Comparison of ENCODE assay signal across 9 cellular contexts in the genomic region with DNA sequence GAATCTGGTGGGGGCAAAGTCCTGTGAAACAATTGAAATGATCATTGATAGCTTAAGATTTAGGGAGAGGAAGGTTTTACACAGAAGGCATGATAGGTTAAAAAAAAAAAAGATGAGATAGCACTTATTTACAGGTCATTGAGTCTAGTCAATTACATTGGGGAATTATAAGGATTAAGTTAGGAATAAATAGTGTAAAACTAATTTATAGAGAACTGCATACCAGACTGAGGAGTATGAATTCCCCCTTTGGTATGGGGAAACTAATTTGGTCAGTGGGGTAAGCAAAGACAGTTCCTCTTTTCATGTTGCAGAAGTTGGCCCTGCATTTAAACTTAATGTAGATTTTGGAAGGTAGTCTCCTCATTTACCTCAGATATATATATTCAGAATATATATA. TPM values are rescaled to one million over a fixed set of nuclear protein-coding genes. Genes with fewer than 3 reads are reported as not detected.
DNase-seq lines count a peak whose midpoint lies in the region; ATAC-seq, FAIRE-seq and TF ChIP-seq lines count a peak whose summit lies in the region.
"Had no signal": no experiment of that assay in that cellular context is flagged by ENCODE, and none has a peak within 500 bp of the region (broad histone marks: within the 10 kb centered on the region; RNA-seq: fewer than 3 reads in every experiment).

No MANE protein-coding gene starts in this region.

- POLR2A ChIA-PET in T-cell (lab: Charles Lee), result interaction anchor here (0.6 to 1.3 kb wide), 7 partner anchors 9 to 260 kb away, joined by 3 to 9 read pairs (median 4); no protein-coding TSS in a partner anchor

- peaks cover 0 to 58% of the 10 kb centered on the region in 2 donors for H3K4me1 ChIP-seq in right atrium auricular region
- H3K4me1 ChIP-seq in upper lobe of right lung, result peaks cover 15% of the 10 kb centered on the region
- H3K4me1 ChIP-seq in vagina, result peaks cover 71% of the 10 kb centered on the region

- H3K27me3 ChIP-seq in right atrium auricular region (no peaks in the 10 kb centered on the region), upper lobe of right lung (no peaks in the 10 kb centered on the region), vagina (no peaks in the 10 kb centered on the region)

- peak overlapping the region; percentile 60 to 65 for H3K27ac Mint-ChIP-seq in T-cell

- peak overlapping the region in 1 of 2 donors; percentile 9 for H3K27ac ChIP-seq in right atrium auricular region
- H3K27ac ChIP-seq in upper lobe of right lung, result no peak overlapping the region
- H3K27ac ChIP-seq in vagina, result no peak overlapping the region

- no peak for TF ChIP-seq CTCF in right atrium auricular region (IDR thresholded peaks at IDR 0.05)
- TF ChIP-seq CTCF in upper lobe of right lung (IDR thresholded peaks at IDR 0.05), result no peak
- no peak for TF ChIP-seq CTCF in vagina (IDR thresholded peaks at IDR 0.05)

- H3K4me3 ChIP-seq in right atrium auricular region (no peak overlapping the region), upper lobe of right lung (no peak overlapping the region), vagina (no peak overlapping the region)

- H3K27me3 Mint-ChIP-seq in T-cell, result no peaks in the 10 kb centered on the region

- H3K36me3 ChIP-seq in right atrium auricular region (peaks cover 11% of the 10 kb centered on the region), upper lobe of right lung (peaks cover 16% of the 10 kb centered on the region), vagina (peaks cover 0 to 11% of the 10 kb centered on the region in 2 donors)

- peaks cover 71 to 79% (median 74%) of the 10 kb centered on the region in 3 donors for H3K4me1 Mint-ChIP-seq in T-cell

- intact Hi-C loops in left ventricle myocardium superior (cut with micrococcal nuclease), result no loop called here
- intact Hi-C loops in upper lobe of right lung (cut with DNase I), result no loop called here
- intact Hi-C loops in vagina (cut with DNase I), result no loop called here

- H3K36me3 Mint-ChIP-seq in T-cell, result peaks cover 18% of the 10 kb centered on the region

- ATAC-seq in left ventricle myocardium superior, result peak; percentile 19
- peak; percentile 54 for ATAC-seq in HG02981 (IDR thresholded peaks at IDR 0.05; ENCODE audit: unreplicated experiment)
- no peak for ATAC-seq in T-cell (replicated peaks in 1 of 4)
- ATAC-seq in upper lobe of right lung, result peak; percentile 75

- TF ChIP-seq POLR2A in vagina (IDR thresholded peaks at IDR 0.05) (no peak), H54 (IDR thresholded peaks at IDR 0.05; ENCODE audit: low read depth, low read length) (no peak)

- H3K9me3 Mint-ChIP-seq in T-cell, result no peaks in the 10 kb centered on the region

- CTCF ChIA-PET in T-cell (lab: Charles Lee), result interaction anchor here (0.6 to 2.7 kb wide), 4 partner anchors 9 to 41 kb away, joined by 4 to 12 read pairs (median 5); no protein-coding TSS in a partner anchor

- no peaks in the 10 kb centered on the region for H3K9me3 ChIP-seq in right atrium auricular region
- H3K9me3 ChIP-seq in upper lobe of right lung, result no peaks in the 10 kb centered on the region
- H3K9me3 ChIP-seq in vagina, result no peaks in the 10 kb centered on the region

- no peak for DNase-seq in left ventricle myocardium superior
- no peak for DNase-seq in right atrium auricular region (ENCODE audit: low spot score)
- DNase-seq in T-cell, result no peak
- DNase-seq in upper lobe of right lung, result no peak
- DNase-seq in vagina (ENCODE audit: extremely low spot score in 2 of 2), result no peak
- no peak for DNase-seq in H54 (ENCODE audit: insufficient read length, low spot score)
- DNase-seq in kidney tubule cell (ENCODE audit: low spot score), result no peak
- DNase-seq: RPMI8226 had no signal

- no peak for FAIRE-seq in H54 (lab: Jason Lieb, UNC)

- H3K4me3 Mint-ChIP-seq in T-cell, result no peak overlapping the region

RNA-seq across cellular contexts. Expression of gene GLS, which starts 10.7 kb away (rescaled TPM):
- total RNA-seq in left ventricle myocardium superior (52.2 TPM), right atrium auricular region (10 to 100 TPM; 53.7 to 77.2 TPM), T-cell (100 to 1,000 TPM; 192 to 233 (median 209) TPM), upper lobe of right lung (209 TPM), vagina (88.9 TPM)

Comparison
In these comparisons a context has a peak if more than half of its experiments do, and no peak if none do; other contexts are left out.
1. ATAC-seq: peak in left ventricle myocardium superior (single experiment), HG02981 (single experiment) and upper lobe of right lung (single experiment); none in T-cell (0 of 4).